Comparison of ENCODE assay signal across 8 cellular contexts in the genomic region with DNA sequence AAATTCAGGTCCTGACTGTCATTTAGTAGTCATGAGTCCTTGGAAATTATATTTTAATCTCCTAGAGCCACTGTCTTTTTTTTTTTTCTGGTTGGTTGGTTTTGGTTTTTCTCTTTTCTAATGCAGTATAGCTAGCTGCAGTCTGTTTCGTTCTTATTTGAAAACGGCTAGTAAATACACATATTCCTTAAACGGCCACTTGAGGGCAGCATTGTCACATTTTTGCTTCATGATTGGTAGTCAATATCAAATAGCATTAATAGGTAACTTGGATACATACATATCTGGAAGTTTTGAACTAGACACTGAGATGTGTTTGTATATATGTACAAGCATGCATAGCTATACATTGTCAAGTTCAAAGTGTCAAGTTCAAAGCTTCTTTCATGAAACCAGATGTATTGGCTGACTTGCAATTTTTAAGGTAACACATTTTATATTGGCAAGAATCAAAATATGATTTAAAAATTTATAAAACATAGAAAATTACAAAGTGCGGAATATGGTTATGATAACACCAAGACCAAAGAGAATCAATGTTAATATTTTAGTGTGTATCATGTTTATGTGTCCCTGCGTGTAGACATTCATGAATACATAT. TPM values are rescaled to one million over a fixed set of nuclear protein-coding genes. Genes with fewer than 3 reads are reported as not detected.
DNase-seq lines count a peak whose midpoint lies in the region; ATAC-seq and TF ChIP-seq lines count a peak whose summit lies in the region.

No MANE protein-coding gene starts in this region.

- H3K9me3 Mint-ChIP-seq in CD4-positive, alpha-beta T cell = no peaks in the 10 kb centered on the region
- H3K9me3 Mint-ChIP-seq in H9 = no peaks in the 10 kb centered on the region; a peak in 1 of 5 replicates

- ATAC-seq in CD4-positive, alpha-beta T cell (ENCODE audit: poor library complexity) = no peak
- ATAC-seq in GM21786 (IDR thresholded peaks at IDR 0.05; ENCODE audit: unreplicated experiment) = no peak

- H2BK5ac ChIP-seq in H9 (ENCODE audit: insufficient read length, low read length) = no peak overlapping the region

- H3K9me3 ChIP-seq in CD4-positive, alpha-beta T cell (ENCODE audit: control insufficient read depth, low read length) = no peaks in the 10 kb centered on the region
- no peaks in the 10 kb centered on the region for H3K9me3 ChIP-seq in H9 (ENCODE audit: control insufficient read depth, low read depth, low read length)

- H2BK20ac ChIP-seq in H9 (ENCODE audit: low read depth, low read length, poor library complexity, severe bottlenecking) = no peak overlapping the region

- H3K14ac ChIP-seq in H9 (ENCODE audit: insufficient read depth, low read length) = no peak overlapping the region

- H3K36me3 Mint-ChIP-seq in CD4-positive, alpha-beta T cell (ENCODE audit: low read depth) = no peaks in the 10 kb centered on the region
- H3K36me3 Mint-ChIP-seq in H9 (ENCODE audit: insufficient read depth in 1 of 3, low read depth in 3 of 3) = peaks cover 0 to 8% (median 2%) of the 10 kb centered on the region in 3 experiments; a peak in 3 of 7 replicates

- no peak overlapping the region for H3T11ph ChIP-seq in H9 (ENCODE audit: low read length)

- H3K23ac ChIP-seq in H9 (ENCODE audit: insufficient read length, low read depth, low read length) = no peak overlapping the region

- no peaks in the 10 kb centered on the region for H4K20me1 ChIP-seq in H9 (ENCODE audit: control insufficient read depth, insufficient read depth, insufficient read length)

- POLR2A ChIA-PET in CD4-positive, alpha-beta T cell (lab: Charles Lee) = no interaction called here

- H3K27me3 ChIP-seq in CD4-positive, alpha-beta T cell (ENCODE audit: control insufficient read depth, insufficient read depth, low read length) = peaks cover 7% of the 10 kb centered on the region
- no peaks in the 10 kb centered on the region for H3K27me3 ChIP-seq in H9 (ENCODE audit: insufficient read depth, low read length)

- H3K27ac ChIP-seq in CD4-positive, alpha-beta T cell (ENCODE audit: low read depth, low read length) = no peak overlapping the region
- no peak overlapping the region for H3K27ac ChIP-seq in H9 (ENCODE audit: insufficient read length, low read depth, low read length)

- no peak overlapping the region for H4K8ac ChIP-seq in H9 (replicated peaks; ENCODE audit: insufficient read length, low read depth, low read length)

- no peak overlapping the region for H3K9ac ChIP-seq in H9 (ENCODE audit: extremely low read depth, insufficient read length, low read length)

- H2AK5ac ChIP-seq in H9 (ENCODE audit: insufficient read length, low read length) = no peak overlapping the region

- H3K4me1 Mint-ChIP-seq in CD4-positive, alpha-beta T cell (ENCODE audit: low read depth) = no peaks in the 10 kb centered on the region
- H3K4me1 Mint-ChIP-seq in H9 = peaks cover 4 to 6% of the 10 kb centered on the region in 2 experiments

- H3K4me3 Mint-ChIP-seq in CD4-positive, alpha-beta T cell = no peak overlapping the region
- H3K4me3 Mint-ChIP-seq in H9 = no peak overlapping the region

- H4K91ac ChIP-seq in H9 (ENCODE audit: insufficient read length, low read depth, low read length) = no peak overlapping the region

- no peak overlapping the region for H3K4ac ChIP-seq in H9 (ENCODE audit: low read depth, low read length)

- H3K4me1 ChIP-seq in H9 (ENCODE audit: insufficient read depth, low read length) = no peaks in the 10 kb centered on the region

- H3K56ac ChIP-seq in H9 (ENCODE audit: insufficient read length, low read depth, low read length) = no peak overlapping the region

- peak in 7 of 10 experiments; percentile 5 to 31 (median 12) for DNase-seq in CD4-positive, alpha-beta T cell
- DNase-seq in H9 = no peak
- DNase-seq in NCI-H345 treated with DMSO at 0.1 percent for 48 hours (lab: John Stamatoyannopoulos, UW; ENCODE audit: unreplicated experiment) = peak; percentile 50
- peak; percentile 57 to 69 for DNase-seq in activated CD4-positive, alpha-beta T cell treated with anti-CD3 and anti-CD28 coated beads, Interleukin-2, amount 50 U/mL, for 48 hours
- DNase-seq in fibroblast of the aortic adventitia (ENCODE audit: low read depth) = peak; percentile 83
- peak; percentile 22 for DNase-seq in pulmonary artery endothelial cell (ENCODE audit: low read depth, low spot score)
- no peak for DNase-seq in D341Med (ENCODE audit: low spot score)

- no CpG with 5 or more reads among the region's 5 CpGs for WGBS in H9 (ENCODE audit: extremely low coverage, insufficient read length, low lambda C conversion rate)

- peak; percentile 82 for TF ChIP-seq CTCF in CD4-positive, alpha-beta T cell (IDR thresholded peaks at IDR 0.05)
- peak; percentile 83 for TF ChIP-seq CTCF in H9 (conservative IDR thresholded peaks at IDR 0.05)
- TF ChIP-seq CTCF in fibroblast of the aortic adventitia (IDR thresholded peaks at IDR 0.05; ENCODE audit: insufficient read depth, low read length) = peak; percentile 50

- H2AFZ ChIP-seq in H9 (ENCODE audit: low read length) = no peak overlapping the region

- no peaks in the 10 kb centered on the region for H3K79me2 ChIP-seq in H9 (ENCODE audit: insufficient read depth, low read length)

- no peak overlapping the region for H3K27ac Mint-ChIP-seq in CD4-positive, alpha-beta T cell
- H3K27ac Mint-ChIP-seq in H9 = no peak overlapping the region

- no peaks in the 10 kb centered on the region for H3K23me2 ChIP-seq in H9 (ENCODE audit: insufficient read length, low read depth, low read length, poor library complexity, severe bottlenecking)

- no peak overlapping the region for H2BK120ac ChIP-seq in H9 (ENCODE audit: low read depth, low read length, poor library complexity, severe bottlenecking)

- H3K4me3 ChIP-seq in fibroblast of the aortic adventitia (ENCODE audit: low read depth, low read length) = no peak overlapping the region

- H3K18ac ChIP-seq in H9 (ENCODE audit: insufficient read length, low read depth, low read length) = no peak overlapping the region

- no peak overlapping the region for H2BK15ac ChIP-seq in H9 (ENCODE audit: low read depth, low read length)

- H3K79me1 ChIP-seq in H9 (ENCODE audit: insufficient read depth, low read depth, low read length, poor library complexity, severe bottlenecking) = no peaks in the 10 kb centered on the region

- CTCF ChIA-PET in CD4-positive, alpha-beta T cell (lab: Charles Lee) = interaction anchor here (1.2 kb wide), 1 partner anchor 14 kb away, joined by 3 read pairs; no protein-coding TSS in a partner anchor

- H4K5ac ChIP-seq in H9 (ENCODE audit: insufficient read length, low read depth, low read length) = no peak overlapping the region

- intact Hi-C loops in CD4-positive, alpha-beta T cell (cut with DNase I, micrococcal nuclease) = loop anchor here in 1 of 2 experiments (10.0 kb wide), 1 partner anchor 1385 kb away; no protein-coding TSS in a partner anchor

- H3K27me3 Mint-ChIP-seq in CD4-positive, alpha-beta T cell = peaks cover 31% of the 10 kb centered on the region
- no peaks in the 10 kb centered on the region; the same call in 1 of the 2 replicates for H3K27me3 Mint-ChIP-seq in H9 (ENCODE audit: low read depth)

- H3K4me2 ChIP-seq in H9 (ENCODE audit: insufficient read depth, insufficient read length, low read length) = no peak overlapping the region

- no peak overlapping the region for H2BK12ac ChIP-seq in H9 (ENCODE audit: insufficient read length, low read depth, low read length)

RNA-seq across cellular contexts. Expression of gene GABRA5, which starts 22.5 kb away (rescaled TPM):
- total RNA-seq in CD4-positive, alpha-beta T cell = not detected
- total RNA-seq in H9 (2021) = 3.3 and 4.9 TPM in 2 replicates
- not detected in 2 replicates for total RNA-seq in fibroblast of the aortic adventitia (ENCODE audit: low replicate concordance)
- total RNA-seq in pulmonary artery endothelial cell = not detected in 2 replicates

Comparison
In these comparisons a context has a peak if more than half of its experiments do, and no peak if none do; other contexts are left out.
1. DNase-seq: peak in CD4-positive, alpha-beta T cell (7 of 10), NCI-H345 treated with DMSO at 0.1 percent for 48 hours (single experiment), activated CD4-positive, alpha-beta T cell treated with anti-CD3 and anti-CD28 coated beads, Interleukin-2, amount 50 U/mL, for 48 hours (2 of 2), fibroblast of the aortic adventitia (single experiment) and pulmonary artery endothelial cell (single experiment); none in H9 (single experiment) and D341Med (single experiment).
2. Peak in every context shown above with its lines, with median percentiles within 50 percentile points of each other: CTCF ChIP-seq.